Comparison of ENCODE assay signal across 14 cellular contexts in the genomic region with DNA sequence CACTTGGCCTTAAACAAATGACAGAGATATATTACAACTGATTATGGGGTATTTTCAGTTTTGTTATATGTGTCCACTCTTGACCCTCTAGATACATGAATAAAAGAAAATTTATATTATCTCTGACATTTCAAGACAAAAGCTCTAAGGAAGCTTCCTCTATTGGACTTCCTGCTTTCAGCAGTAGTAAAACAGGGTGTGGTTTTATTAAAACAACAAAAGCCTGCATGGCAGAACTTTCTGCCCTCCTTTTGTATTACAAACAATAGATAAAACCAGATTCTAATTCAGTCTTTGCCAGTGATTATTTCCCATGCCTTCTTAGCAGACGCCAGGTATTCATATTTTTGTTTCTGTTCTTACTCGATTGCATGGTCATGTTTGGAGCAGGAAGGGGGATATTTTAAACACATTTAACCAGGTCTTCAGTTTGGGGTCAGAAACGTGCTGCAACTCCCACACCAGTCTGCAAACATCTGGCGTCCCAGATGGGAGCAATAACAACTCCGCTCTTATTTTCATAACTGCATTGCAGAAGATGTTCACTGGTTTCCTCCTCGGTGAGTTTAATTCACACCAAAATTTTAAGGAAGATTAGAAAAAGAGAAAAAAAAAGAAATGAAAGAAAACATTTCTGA. TPM values are rescaled to one million over a fixed set of nuclear protein-coding genes. Genes with fewer than 3 reads are reported as not detected.
DNase-seq lines count a peak whose midpoint lies in the region; ATAC-seq and TF ChIP-seq lines count a peak whose summit lies in the region.
"Had no signal": no experiment of that assay in that cellular context is flagged by ENCODE, and none has a peak within 500 bp of the region (broad histone marks: within the 10 kb centered on the region; RNA-seq: fewer than 3 reads in every experiment).

No MANE protein-coding gene starts in this region.

- no peaks in the 10 kb centered on the region for H3K27me3 ChIP-seq in BLaER1 treated with 17β-estradiol and CSF1 and Interleukin-3, amounts not matched to agents 10 nM and 100 nM
- no peaks in the 10 kb centered on the region for H3K27me3 ChIP-seq in HL-60 (ENCODE audit: insufficient read depth, poor library complexity, severe bottlenecking)
- H3K27me3 ChIP-seq: cardiac muscle cell had no signal

- H3K4me1 ChIP-seq in BLaER1 treated with 17β-estradiol and CSF1 and Interleukin-3, amounts not matched to agents 10 nM and 100 nM: peaks cover 12 to 23% (median 18%) of the 10 kb centered on the region in 10 experiments

- peak overlapping the region in 7 of 11 experiments; percentile 0 to 62 (median 52); a peak in 11 of 22 replicates for H3K9ac ChIP-seq in BLaER1 treated with 17β-estradiol and CSF1 and Interleukin-3, amounts not matched to agents 10 nM and 100 nM

- no peaks in the 10 kb centered on the region for H3K36me3 ChIP-seq in BLaER1 treated with 17β-estradiol and CSF1 and Interleukin-3, amounts not matched to agents 10 nM and 100 nM
- H3K36me3 ChIP-seq: cardiac muscle cell had no signal

- H3K4me3 ChIP-seq in BLaER1 treated with 17β-estradiol and CSF1 and Interleukin-3, amounts not matched to agents 10 nM and 100 nM: peak overlapping the region in 6 of 10 experiments; percentile 24 to 54 (median 36); a peak in 9 of 20 replicates
- H3K4me3 ChIP-seq in HL-60 (replicated peaks; ENCODE audit: insufficient read depth, low read length): peak overlapping the region; percentile 18
- no peak overlapping the region for H3K4me3 ChIP-seq in fibroblast of villous mesenchyme (ENCODE audit: low read depth, low read length)
- H3K4me3 ChIP-seq: cardiac muscle cell had no signal

- TF ChIP-seq CTCF in HL-60 (IDR thresholded peaks at IDR 0.05; ENCODE audit: insufficient read depth, low read length) (no peak), fibroblast of villous mesenchyme (IDR thresholded peaks at IDR 0.05; ENCODE audit: insufficient read depth, low read depth, low read length) (no peak)

- H4K20me1 ChIP-seq in BLaER1 treated with 17β-estradiol and CSF1 and Interleukin-3, amounts not matched to agents 10 nM and 100 nM: no peaks in the 10 kb centered on the region

- H3K9me3 ChIP-seq in BLaER1 treated with 17β-estradiol and CSF1 and Interleukin-3, amounts not matched to agents 10 nM and 100 nM (replicated peaks in 1 of 11): peaks cover 0 to 4% (median 0%) of the 10 kb centered on the region in 11 experiments; a peak in 3 of 22 replicates

- peak overlapping the region; percentile 38 to 87 (median 73) for H3K4me2 ChIP-seq in BLaER1 treated with 17β-estradiol and CSF1 and Interleukin-3, amounts not matched to agents 10 nM and 100 nM

- peak overlapping the region in 10 of 11 experiments; percentile 23 to 75 (median 62); a peak in 18 of 22 replicates for H3K27ac ChIP-seq in BLaER1 treated with 17β-estradiol and CSF1 and Interleukin-3, amounts not matched to agents 10 nM and 100 nM
- peak overlapping the region; percentile 74 for H3K27ac ChIP-seq in HL-60 (replicated peaks)
- H3K27ac ChIP-seq: cardiac muscle cell, RWPE1 had no signal

- DNase-seq in HL-60 (ENCODE audit: low read depth in 1 of 2, low spot score in 1 of 2) (peak; percentile 0 to 64), NCI-H748 (lab: John Stamatoyannopoulos, UW; ENCODE audit: unreplicated experiment) (peak; percentile 67), fibroblast of villous mesenchyme (ENCODE audit: low read depth) (peak; percentile 14), NCI-H510A (lab: John Stamatoyannopoulos, UW) (no peak)
- DNase-seq: activated naive CD4-positive, alpha-beta T cell treated with anti-CD3 and anti-CD28 coated beads, Interleukin-2, amount 50 U/mL, for 16 hours; kidney; stimulated activated CD4-positive, alpha-beta T cell treated with anti-CD3 and anti-CD28 coated beads, Interleukin-4, amount 100 ng/mL, for 24 hours had no signal

- ATAC-seq in GM21423 (IDR thresholded peaks at IDR 0.05; ENCODE audit: unreplicated experiment): no peak
- no peak for ATAC-seq in HG03196 (IDR thresholded peaks at IDR 0.05; ENCODE audit: unreplicated experiment)
- no peak for ATAC-seq in GM19397 (IDR thresholded peaks at IDR 0.05; ENCODE audit: unreplicated experiment)
- ATAC-seq: stimulated activated effector memory CD8-positive, alpha-beta T cell treated with anti-CD3 and anti-CD28 coated beads, Interleukin-12 subunit alpha, Interleukin-12 subunit beta, amount 100 ng/mL, for 72 hours had no signal

RNA-seq across cellular contexts. Expression of a gene that starts 52.6 kb away (rescaled TPM):
- 47.0 and 48.8 TPM in 2 replicates for total RNA-seq in fibroblast of villous mesenchyme
